1 cellular context compared by ENCODE assay signal in the genomic region with DNA sequence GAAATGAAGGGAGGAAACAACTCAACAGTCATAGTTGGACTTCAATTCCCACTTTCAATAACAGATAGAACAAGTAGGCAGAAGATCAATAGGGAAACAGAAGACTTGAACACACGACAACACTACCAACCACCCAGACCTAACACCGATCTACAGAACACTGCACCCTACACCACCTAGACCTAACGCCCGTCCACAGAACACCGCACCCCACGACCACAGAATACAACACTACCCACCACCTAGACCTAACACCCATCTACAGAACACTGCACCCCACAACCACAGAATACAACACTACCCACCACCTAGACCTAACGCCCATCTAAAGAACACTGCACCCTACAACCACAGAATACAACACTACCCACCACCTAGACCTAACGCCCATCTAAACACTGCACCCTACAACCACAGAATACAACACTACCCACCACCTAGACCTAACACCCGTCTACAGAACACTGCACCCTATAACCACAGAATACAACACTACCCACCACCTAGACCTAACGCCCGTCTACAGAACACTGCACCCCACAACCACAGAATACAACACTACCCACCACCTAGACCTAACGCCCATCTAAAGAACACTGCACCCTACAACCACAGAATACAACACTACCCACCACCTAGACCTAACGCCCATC. TPM values are rescaled to one million over a fixed set of nuclear protein-coding genes. Genes with fewer than 3 reads are reported as not detected.
"Had no signal": no experiment of that assay in that cellular context is flagged by ENCODE, and none has a peak within 500 bp of the region (broad histone marks: within the 10 kb centered on the region; RNA-seq: fewer than 3 reads in every experiment).

No MANE protein-coding gene starts in this region.

RNA-seq across cellular contexts. Expression of gene MYL9, which starts 22.9 kb away (rescaled TPM):
- total RNA-seq: H4 had no signal
